Comparison of ENCODE assay signal across 29 cellular contexts in genomic region chr19:4508698-4509097, GRCh38. TPM values are rescaled to one million over a fixed set of nuclear protein-coding genes. Genes with fewer than 3 reads are reported as not detected.
"Had no signal": no experiment of that assay in that cellular context is flagged by ENCODE, and none has a peak within 500 bp of the region (broad histone marks: within the 10 kb centered on the region; RNA-seq: fewer than 3 reads in every experiment).

No MANE protein-coding gene starts in this region.

- H3K4me3 Mint-ChIP-seq: activated CD4-positive, alpha-beta memory T cell treated with anti-CD3 and anti-CD28 coated beads, Interleukin-2, amount 10 ng/mL, durations not matched to agents 7 days and 5 days; activated CD4-positive, alpha-beta T cell treated with anti-CD3 and anti-CD28 coated beads, Interleukin-2, amount 10 ng/mL, durations not matched to agents 7 days and 5 days; activated naive CD4-positive, alpha-beta T cell treated with anti-CD3 and anti-CD28 coated beads, Interleukin-2, amount 50 U/mL, for 24 hours; activated naive CD8-positive, alpha-beta T cell treated with anti-CD3 and anti-CD28 coated beads, Interleukin-2, amount 50 U/mL, for 24 hours; activated T-cell treated with anti-CD3 and anti-CD28 coated beads, Interleukin-2, amount 50 U/mL, for 24 hours; activated T-helper 17 cell treated with anti-CD3 and anti-CD28 coated beads, Interleukin-2, amount 50 U/mL, for 72 hours; central memory CD8-positive, alpha-beta T cell; dendritic cell treated with granulocyte-macrophage colony-stimulating factor and Interleukin-4, amounts not matched to agents 40 ng/mL and 50 ng/mL, for 4 days; endodermal cell; naive B cell; nephron progenitor cell; WTC11 had no signal

- H3K36me3 ChIP-seq: breast epithelium, ovary, prostate gland, transverse colon had no signal

- ATAC-seq: activated naive CD8-positive, alpha-beta T cell treated with anti-CD3 and anti-CD28 coated beads, Interleukin-2, amount 50 U/mL, for 24 hours; activated T-helper 17 cell treated with anti-CD3 and anti-CD28 coated beads, Interleukin-2, amount 50 U/mL, for 72 hours; foreskin keratinocyte; left ventricle myocardium superior; WTC11 had no signal

- H3K4me3 ChIP-seq: breast epithelium, esophagus muscularis mucosa, ovary, prostate gland, right atrium auricular region, testis, transverse colon had no signal

- H3K4me1 ChIP-seq: breast epithelium, foreskin keratinocyte, prostate gland, transverse colon had no signal

- H3K27ac ChIP-seq: foreskin keratinocyte, ovary, prostate gland, right atrium auricular region, testis, transverse colon had no signal

- H3K4me1 Mint-ChIP-seq: activated naive CD4-positive, alpha-beta T cell treated with anti-CD3 and anti-CD28 coated beads, Interleukin-2, amount 50 U/mL, for 24 hours; activated T-helper 17 cell treated with anti-CD3 and anti-CD28 coated beads, Interleukin-2, amount 50 U/mL, for 72 hours; endodermal cell; nephron progenitor cell; WTC11 had no signal

- H3K27me3 ChIP-seq: breast epithelium, esophagus muscularis mucosa, foreskin keratinocyte, ovary, right atrium auricular region, testis, transverse colon had no signal

- H3K27ac Mint-ChIP-seq: activated CD4-positive, alpha-beta memory T cell treated with anti-CD3 and anti-CD28 coated beads, Interleukin-2, amount 10 ng/mL, durations not matched to agents 7 days and 5 days; activated CD4-positive, alpha-beta T cell treated with anti-CD3 and anti-CD28 coated beads, Interleukin-2, amount 10 ng/mL, durations not matched to agents 7 days and 5 days; activated naive CD4-positive, alpha-beta T cell treated with anti-CD3 and anti-CD28 coated beads, Interleukin-2, amount 50 U/mL, for 24 hours; activated naive CD8-positive, alpha-beta T cell treated with anti-CD3 and anti-CD28 coated beads, Interleukin-2, amount 50 U/mL, for 24 hours; activated T-cell treated with anti-CD3 and anti-CD28 coated beads, Interleukin-2, amount 50 U/mL, for 24 hours; activated T-helper 17 cell treated with anti-CD3 and anti-CD28 coated beads, Interleukin-2, amount 50 U/mL, for 72 hours; dendritic cell treated with granulocyte-macrophage colony-stimulating factor and Interleukin-4, amounts not matched to agents 40 ng/mL and 50 ng/mL, for 4 days; WTC11 had no signal

- H3K9me3 Mint-ChIP-seq: activated CD4-positive, alpha-beta memory T cell treated with anti-CD3 and anti-CD28 coated beads, Interleukin-2, amount 10 ng/mL, durations not matched to agents 7 days and 5 days; activated CD4-positive, alpha-beta T cell treated with anti-CD3 and anti-CD28 coated beads, Interleukin-2, amount 10 ng/mL, durations not matched to agents 7 days and 5 days; activated naive CD4-positive, alpha-beta T cell treated with anti-CD3 and anti-CD28 coated beads, Interleukin-2, amount 50 U/mL, for 24 hours; activated naive CD8-positive, alpha-beta T cell treated with anti-CD3 and anti-CD28 coated beads, Interleukin-2, amount 50 U/mL, for 24 hours; activated T-cell treated with anti-CD3 and anti-CD28 coated beads, Interleukin-2, amount 50 U/mL, for 24 hours; activated T-helper 17 cell treated with anti-CD3 and anti-CD28 coated beads, Interleukin-2, amount 50 U/mL, for 72 hours; central memory CD8-positive, alpha-beta T cell; dendritic cell treated with granulocyte-macrophage colony-stimulating factor and Interleukin-4, amounts not matched to agents 40 ng/mL and 50 ng/mL, for 4 days; endodermal cell; nephron progenitor cell; WTC11 had no signal

- DNase-seq: activated CD4-positive, alpha-beta memory T cell treated with anti-CD3 and anti-CD28 coated beads, Interleukin-2, amount 10 ng/mL, durations not matched to agents 7 days and 5 days; activated CD4-positive, alpha-beta T cell treated with anti-CD3 and anti-CD28 coated beads for 1 hour; activated CD4-positive, alpha-beta T cell treated with anti-CD3 and anti-CD28 coated beads, Interleukin-2, amount 10 ng/mL, durations not matched to agents 7 days and 5 days; activated CD8-positive, alpha-beta memory T cell treated with anti-CD3 and anti-CD28 coated beads, Interleukin-2, amount 50 U/mL, for 48 hours; activated naive CD8-positive, alpha-beta T cell treated with anti-CD3 and anti-CD28 coated beads, Interleukin-2, amount 50 U/mL, for 24 hours; activated T-cell treated with anti-CD3 and anti-CD28 coated beads, Interleukin-2, amount 50 U/mL, for 24 hours; endodermal cell; foreskin keratinocyte; islet precursor cell; left ventricle myocardium superior; mammary epithelial cell; naive B cell; nephron progenitor cell; stimulated activated CD4-positive, alpha-beta T cell treated with anti-CD3 and anti-CD28 coated beads, Interleukin-15, amount 100 ng/mL, for 24 hours; stimulated activated CD4-positive, alpha-beta T cell treated with anti-CD3 and anti-CD28 coated beads, Interleukin-2, amount 100 ng/mL, for 24 hours; stimulated activated naive CD4-positive, alpha-beta T cell; T-helper 2 cell; testis; transverse colon had no signal

- H3K9me3 ChIP-seq: breast epithelium, esophagus muscularis mucosa, ovary, prostate gland, right atrium auricular region, testis, transverse colon had no signal

RNA-seq across cellular contexts. Expression of gene PLIN5, which starts 26.3 kb away (rescaled TPM):
- polyA plus RNA-seq: foreskin keratinocyte, mammary epithelial cell had no signal

RNA-seq across cellular contexts. Expression of gene LRG1, which starts 31.1 kb away (rescaled TPM):
- polyA plus RNA-seq: mammary epithelial cell had no signal
